In genomic region chr4:123114915-123115756, GRCh38 we compare ENCODE assay signal across 1 cellular context.
TF ChIP-seq lines count a peak whose summit lies in the region.

No MANE protein-coding gene starts in this region.

TF ChIP-seq in HepG2, 621 proteins besides CTCF, POLR2A, EP300 and RAD21 (continued from another document):
- TF ChIP-seq, protein P1, sequence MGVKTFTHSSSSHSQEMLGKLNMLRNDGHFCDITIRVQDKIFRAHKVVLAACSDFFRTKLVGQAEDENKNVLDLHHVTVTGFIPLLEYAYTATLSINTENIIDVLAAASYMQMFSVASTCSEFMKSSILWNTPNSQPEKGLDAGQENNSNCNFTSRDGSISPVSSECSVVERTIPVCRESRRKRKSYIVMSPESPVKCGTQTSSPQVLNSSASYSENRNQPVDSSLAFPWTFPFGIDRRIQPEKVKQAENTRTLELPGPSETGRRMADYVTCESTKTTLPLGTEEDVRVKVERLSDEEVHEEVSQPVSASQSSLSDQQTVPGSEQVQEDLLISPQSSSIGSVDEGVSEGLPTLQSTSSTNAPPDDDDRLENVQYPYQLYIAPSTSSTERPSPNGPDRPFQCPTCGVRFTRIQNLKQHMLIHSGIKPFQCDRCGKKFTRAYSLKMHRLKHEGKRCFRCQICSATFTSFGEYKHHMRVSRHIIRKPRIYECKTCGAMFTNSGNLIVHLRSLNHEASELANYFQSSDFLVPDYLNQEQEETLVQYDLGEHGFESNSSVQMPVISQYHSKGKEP (CRISPR knock-in tag; IDR thresholded peaks at IDR 0.05), result no peak
- no peak for TF ChIP-seq HNRNPH1 (optimal IDR thresholded peaks at IDR 0.05; ENCODE audit: low read depth, low read length)
- TF ChIP-seq ZNF350 (CRISPR knock-in tag; IDR thresholded peaks at IDR 0.05; ENCODE audit: borderline replicate concordance, low read depth), result no peak
- no peak for TF ChIP-seq ZNF792 (CRISPR knock-in tag; IDR thresholded peaks at IDR 0.05)
- no peak for TF ChIP-seq IKZF4 (CRISPR knock-in tag; IDR thresholded peaks at IDR 0.05; ENCODE audit: borderline replicate concordance, low read depth, not compliant biosample characterization)
- no peak for TF ChIP-seq ZNF83 (CRISPR knock-in tag; IDR thresholded peaks at IDR 0.05; ENCODE audit: borderline replicate concordance)
- no peak for TF ChIP-seq SMAD9 (CRISPR knock-in tag; IDR thresholded peaks at IDR 0.05)
- TF ChIP-seq, protein P2, sequence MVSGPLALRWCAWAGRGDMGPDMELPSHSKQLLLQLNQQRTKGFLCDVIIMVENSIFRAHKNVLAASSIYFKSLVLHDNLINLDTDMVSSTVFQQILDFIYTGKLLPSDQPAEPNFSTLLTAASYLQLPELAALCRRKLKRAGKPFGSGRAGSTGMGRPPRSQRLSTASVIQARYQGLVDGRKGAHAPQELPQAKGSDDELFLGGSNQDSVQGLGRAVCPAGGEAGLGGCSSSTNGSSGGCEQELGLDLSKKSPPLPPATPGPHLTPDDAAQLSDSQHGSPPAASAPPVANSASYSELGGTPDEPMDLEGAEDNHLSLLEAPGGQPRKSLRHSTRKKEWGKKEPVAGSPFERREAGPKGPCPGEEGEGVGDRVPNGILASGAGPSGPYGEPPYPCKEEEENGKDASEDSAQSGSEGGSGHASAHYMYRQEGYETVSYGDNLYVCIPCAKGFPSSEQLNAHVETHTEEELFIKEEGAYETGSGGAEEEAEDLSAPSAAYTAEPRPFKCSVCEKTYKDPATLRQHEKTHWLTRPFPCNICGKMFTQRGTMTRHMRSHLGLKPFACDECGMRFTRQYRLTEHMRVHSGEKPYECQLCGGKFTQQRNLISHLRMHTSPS (CRISPR knock-in tag; IDR thresholded peaks at IDR 0.05; ENCODE audit: low read depth), result no peak
TF ChIP-seq in HepG2: peak in this region for 0.
